ENCODE assay signal across 29 cellular contexts in the genomic region with DNA sequence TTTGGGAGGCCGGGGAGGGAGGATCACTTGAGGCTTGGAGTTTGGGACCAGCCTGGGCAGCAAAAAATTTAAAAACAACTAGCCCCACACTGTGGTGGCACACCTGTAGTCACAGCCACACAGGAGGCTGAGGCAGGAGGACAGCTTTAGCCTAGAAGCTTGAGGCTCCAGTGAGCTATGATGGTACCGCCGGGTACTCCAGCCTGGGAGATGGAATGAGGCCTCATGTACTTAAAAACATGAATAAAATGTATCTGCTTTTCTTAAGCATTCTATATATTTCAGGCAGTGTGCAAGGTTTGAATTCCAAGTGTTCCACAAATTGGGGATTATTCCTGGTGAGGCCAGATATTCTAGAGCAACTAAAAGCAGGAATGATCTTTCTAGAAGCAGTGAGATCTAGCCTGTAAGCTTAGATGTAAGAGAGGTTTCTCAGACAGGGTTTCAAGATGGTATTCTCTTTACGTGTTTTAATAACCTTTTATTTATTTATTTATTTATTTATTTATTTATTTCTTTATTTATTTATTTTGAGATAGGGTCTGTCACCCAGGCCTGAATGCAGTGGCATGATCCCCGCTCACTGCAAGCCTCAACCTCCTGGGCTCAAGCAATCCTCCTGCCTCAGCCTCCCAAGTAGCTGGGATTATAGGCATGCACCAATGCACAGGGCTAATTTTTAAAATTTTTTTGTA.
"Had no signal": no experiment of that assay in that cellular context is flagged by ENCODE, and none has a peak within 500 bp of the region (broad histone marks: within the 10 kb centered on the region; RNA-seq: fewer than 3 reads in every experiment).

No MANE protein-coding gene starts in this region.

- H2AFZ ChIP-seq: hepatocyte had no signal

- H3K4me1 ChIP-seq: testis, uterus had no signal

- H3K4me2 ChIP-seq: hepatocyte had no signal

- H3K9me3 Mint-ChIP-seq: mesothelial cell of epicardium; naive B cell; natural killer cell; stimulated activated naive B cell treated with anti-CD40 and anti-IgM and Interleukin-4, amounts not matched to agents 10 μg/mL and 1 μg/mL and 100 μg/mL, for 72 hours had no signal

- DNase-seq: kidney; left colon; left lung; lower lobe of right lung; mammary epithelial cell; mesendoderm; naive B cell; natural killer cell; nucleus accumbens; pancreas; posterior cingulate gyrus; retina; right cardiac atrium; stimulated activated CD4-positive, alpha-beta T cell treated with anti-CD3 and anti-CD28 coated beads, Interleukin-12 subunit alpha, Interleukin-12 subunit beta, amount 100 ng/mL, for 4 hours; stimulated activated CD4-positive, alpha-beta T cell treated with anti-CD3 and anti-CD28 coated beads, Interleukin-15, amount 100 ng/mL, for 24 hours; stimulated activated CD4-positive, alpha-beta T cell treated with anti-CD3 and anti-CD28 coated beads, Interleukin-2, amount 100 ng/mL, for 24 hours; stimulated activated CD4-positive, alpha-beta T cell treated with anti-CD3 and anti-CD28 coated beads, Interleukin-4, amount 100 ng/mL, for 1 hour; stimulated activated naive B cell treated with anti-CD40 and anti-IgM and Interleukin-4, amounts not matched to agents 10 μg/mL and 1 μg/mL and 100 μg/mL, for 72 hours; stimulated activated naive CD8-positive, alpha-beta T cell treated with anti-CD3 and anti-CD28 coated beads, Interleukin-15, Interleukin-2, amounts not matched to agents 100 U/mL and 50 U/mL, for 24 hours; stomach; testis; thyroid gland; transverse colon; uterus had no signal

- H3K36me3 Mint-ChIP-seq: natural killer cell had no signal

- H3K27ac Mint-ChIP-seq: mesothelial cell of epicardium; naive B cell; natural killer cell; stimulated activated naive B cell treated with anti-CD40 and anti-IgM and Interleukin-4, amounts not matched to agents 10 μg/mL and 1 μg/mL and 100 μg/mL, for 72 hours had no signal

- H3K36me3 ChIP-seq: left lung, lower lobe of right lung, pancreas, prostate gland, stomach, thyroid gland, transverse colon, uterus had no signal

- H3K4me3 Mint-ChIP-seq: mesothelial cell of epicardium; stimulated activated naive B cell treated with anti-CD40 and anti-IgM and Interleukin-4, amounts not matched to agents 10 μg/mL and 1 μg/mL and 100 μg/mL, for 72 hours had no signal

- ATAC-seq: left colon; left lung; lower lobe of right lung; natural killer cell; pancreas; right cardiac atrium; sciatic nerve; stimulated activated naive B cell treated with anti-CD40 and anti-IgM and Interleukin-4, amounts not matched to agents 10 μg/mL and 1 μg/mL and 100 μg/mL, for 72 hours; stimulated activated naive CD8-positive, alpha-beta T cell treated with anti-CD3 and anti-CD28 coated beads, Interleukin-15, Interleukin-2, amounts not matched to agents 100 U/mL and 50 U/mL, for 24 hours had no signal

- H3K9me3 ChIP-seq: left lung, lower lobe of right lung, pancreas, prostate gland, stomach, testis, thyroid gland, transverse colon, uterus had no signal

- H3K27me3 ChIP-seq: hepatocyte, left lung, pancreas, stomach, testis, thyroid gland, transverse colon, uterus had no signal

- H3K27ac ChIP-seq: hepatocyte, left lung, lower lobe of right lung, pancreas, prostate gland, skin epidermis, stomach, testis, thyroid gland, transverse colon, uterus had no signal

- H3K4me3 ChIP-seq: hepatocyte, left lung, lower lobe of right lung, pancreas, prostate gland, skin epidermis, stomach, testis, thyroid gland, transverse colon, uterus had no signal

- H3K27me3 Mint-ChIP-seq: naive B cell; stimulated activated naive B cell treated with anti-CD40 and anti-IgM and Interleukin-4, amounts not matched to agents 10 μg/mL and 1 μg/mL and 100 μg/mL, for 72 hours had no signal
